Comparison of ENCODE assay signal across 9 cellular contexts in the genomic region with DNA sequence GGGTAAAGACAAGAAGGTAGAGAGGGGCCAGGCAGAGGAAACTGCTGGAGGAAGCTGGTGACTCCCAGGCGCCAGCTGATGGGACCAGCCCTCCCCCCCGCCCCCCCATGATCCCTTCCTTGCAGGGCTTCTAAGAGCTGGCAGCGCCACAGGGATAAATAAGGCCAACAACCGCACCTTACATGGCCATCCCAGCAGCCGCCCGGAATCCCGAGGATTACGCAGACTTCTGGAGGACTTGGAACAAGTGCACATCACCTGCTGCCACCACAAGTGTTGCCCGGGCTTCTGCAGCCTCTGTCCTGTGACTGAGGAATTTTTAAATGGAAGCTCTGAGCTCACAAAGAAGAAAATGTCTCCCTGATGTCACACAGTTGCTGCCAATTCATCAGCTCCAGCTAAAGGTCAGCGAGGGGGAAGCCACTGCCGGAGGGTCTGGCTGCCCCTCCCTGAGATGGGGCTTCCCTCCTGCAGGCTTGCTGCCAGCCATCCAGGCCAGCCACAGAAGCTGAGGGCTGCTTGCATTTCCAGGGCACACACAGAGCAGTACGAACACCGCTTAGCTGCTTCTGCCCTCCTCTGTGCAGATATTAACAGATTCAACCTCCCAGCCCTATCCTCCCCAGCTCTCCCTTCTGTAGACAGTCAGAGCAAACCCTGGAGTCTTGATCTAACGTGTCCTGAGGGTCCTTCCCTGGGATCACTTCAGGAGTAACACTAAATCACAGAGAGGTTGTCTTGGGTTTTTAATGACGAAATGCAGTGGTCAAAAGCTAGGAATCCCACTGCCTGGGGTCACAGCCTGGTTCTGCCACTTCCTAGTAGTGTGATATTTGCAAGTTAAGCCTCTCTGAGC. TPM values are rescaled to one million over a fixed set of nuclear protein-coding genes. Genes with fewer than 3 reads are reported as not detected.
DNase-seq lines count a peak whose midpoint lies in the region; ATAC-seq and TF ChIP-seq lines count a peak whose summit lies in the region.
"Had no signal": no experiment of that assay in that cellular context is flagged by ENCODE, and none has a peak within 500 bp of the region (broad histone marks: within the 10 kb centered on the region; RNA-seq: fewer than 3 reads in every experiment).

No MANE protein-coding gene starts in this region.

- H3K4me3 ChIP-seq in NT2/D1 (ENCODE audit: insufficient read length, low read depth) (no peak overlapping the region), fibroblast of the aortic adventitia (ENCODE audit: low read depth, low read length) (no peak overlapping the region)

- no peaks in the 10 kb centered on the region for H3K27me3 ChIP-seq in NT2/D1 (ENCODE audit: insufficient read depth, insufficient read length)

- peaks cover 20% of the 10 kb centered on the region for H3K36me3 ChIP-seq in NT2/D1 (ENCODE audit: insufficient read depth, insufficient read length, low read length)

- H3K4me1 Mint-ChIP-seq in osteocyte (ENCODE audit: unreplicated experiment) = peaks cover 47% of the 10 kb centered on the region

- TF ChIP-seq CTCF in fibroblast of the aortic adventitia (IDR thresholded peaks at IDR 0.05; ENCODE audit: insufficient read depth, low read length) = no peak
- no peak for TF ChIP-seq CTCF in osteocyte (IDR thresholded peaks at IDR 0.05)

- H3K27me3 Mint-ChIP-seq in osteocyte (ENCODE audit: unreplicated experiment) = no peaks in the 10 kb centered on the region

- H3K27ac Mint-ChIP-seq in osteocyte (ENCODE audit: unreplicated experiment) = peak overlapping the region; percentile 41

- no peaks in the 10 kb centered on the region for H3K9me3 ChIP-seq in NT2/D1 (ENCODE audit: insufficient read depth, low read length)

- peak overlapping the region; percentile 65 for H3K9ac ChIP-seq in NT2/D1 (ENCODE audit: insufficient read length, low read depth)

- H3K4me3 Mint-ChIP-seq in osteocyte (ENCODE audit: unreplicated experiment) = no peak overlapping the region

- no peaks in the 10 kb centered on the region for H3K9me3 Mint-ChIP-seq in osteocyte (ENCODE audit: unreplicated experiment)

- no peaks in the 10 kb centered on the region for H3K36me3 Mint-ChIP-seq in osteocyte (ENCODE audit: unreplicated experiment)

- ATAC-seq in GM21367 (IDR thresholded peaks at IDR 0.05; ENCODE audit: unreplicated experiment) (no peak), GM18502 (IDR thresholded peaks at IDR 0.05; ENCODE audit: poor library complexity, unreplicated experiment) (no peak), HG03159 (IDR thresholded peaks at IDR 0.05; ENCODE audit: unreplicated experiment) (no peak)

- DNase-seq in DMS79 treated with DMSO at 0.1 percent for 48 hours (lab: John Stamatoyannopoulos, UW) (peak; percentile 83), NT2/D1 (ENCODE audit: low read depth, low spot score) (no peak), fibroblast of the aortic adventitia (ENCODE audit: low read depth) (peak; percentile 34), osteocyte (ENCODE audit: extremely low spot score, unreplicated experiment) (no peak), OCI-M2 (lab: John Stamatoyannopoulos, UW; ENCODE audit: unreplicated experiment) (no peak)
- DNase-seq: SIG-M5 had no signal

- peaks cover 8% of the 10 kb centered on the region for H3K4me1 ChIP-seq in NT2/D1 (ENCODE audit: insufficient read depth, insufficient read length)

RNA-seq across cellular contexts. Expression of a gene that starts 38.6 kb away (rescaled TPM):
- total RNA-seq in fibroblast of the aortic adventitia (ENCODE audit: low replicate concordance) (8.7 and 19.3 TPM in 2 replicates), osteocyte (8.9 and 12.8 TPM in 2 replicates)

Comparison
In these comparisons a context has a peak if more than half of its experiments do, and no peak if none do; other contexts are left out.
1. DNase-seq: peak in DMS79 treated with DMSO at 0.1 percent for 48 hours (single experiment) and fibroblast of the aortic adventitia (single experiment); none in NT2/D1 (single experiment), osteocyte (single experiment) and OCI-M2 (single experiment).